9 cellular contexts compared by ENCODE assay signal in the genomic region with DNA sequence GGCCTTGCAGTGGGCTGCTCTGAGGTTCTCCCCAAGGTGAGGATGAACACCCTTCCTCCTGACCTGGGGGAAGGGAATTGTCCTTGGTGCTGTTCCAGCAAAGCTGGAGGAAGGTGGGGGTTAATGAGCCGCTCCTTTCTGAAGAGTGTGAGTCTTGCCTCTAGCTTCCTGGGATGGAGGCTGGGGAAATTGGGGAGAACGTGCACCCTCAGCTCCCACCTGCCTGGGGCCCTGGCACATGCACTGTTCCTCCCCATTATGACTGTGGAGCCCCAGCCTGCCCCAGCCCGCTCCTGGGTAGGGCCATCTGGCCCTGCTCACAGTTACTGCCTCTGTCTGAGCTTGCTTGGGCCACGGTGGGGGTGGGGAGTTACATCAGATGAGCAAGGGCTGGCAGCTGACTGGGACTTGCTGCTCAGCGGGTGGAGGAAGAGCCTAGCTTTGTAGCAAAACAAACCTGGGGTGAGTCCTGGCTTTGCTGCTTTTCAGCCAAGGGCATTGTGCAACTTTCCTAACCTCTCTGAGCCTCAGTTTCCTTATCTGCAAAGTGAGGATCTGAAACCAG. TPM values are rescaled to one million over a fixed set of nuclear protein-coding genes. Genes with fewer than 3 reads are reported as not detected.
DNase-seq lines count a peak whose midpoint lies in the region; ATAC-seq and TF ChIP-seq lines count a peak whose summit lies in the region.
"Had no signal": no experiment of that assay in that cellular context is flagged by ENCODE, and none has a peak within 500 bp of the region (broad histone marks: within the 10 kb centered on the region; RNA-seq: fewer than 3 reads in every experiment).

No MANE protein-coding gene starts in this region.

- no peaks in the 10 kb centered on the region for H3K27me3 Mint-ChIP-seq in central memory CD8-positive, alpha-beta T cell

- H3K4me3 ChIP-seq in H7 (ENCODE audit: insufficient read depth, low read depth, low read length) = no peak overlapping the region
- H3K4me3 ChIP-seq in lower leg skin (ENCODE audit: low read depth, poor library complexity, severe bottlenecking) = no peak overlapping the region
- no peak overlapping the region for H3K4me3 ChIP-seq in urinary bladder (ENCODE audit: low read depth, low read length)
- H3K4me3 ChIP-seq: right lobe of liver, SJSA1 had no signal

- no peaks in the 10 kb centered on the region for H3K9me3 Mint-ChIP-seq in central memory CD8-positive, alpha-beta T cell

- TF ChIP-seq CTCF in lower leg skin (IDR thresholded peaks at IDR 0.05) = no peak

- H3K36me3 ChIP-seq in H7 (replicated peaks; ENCODE audit: control insufficient read depth, insufficient read depth, low read length) (no peaks in the 10 kb centered on the region), urinary bladder (ENCODE audit: insufficient read depth) (no peaks in the 10 kb centered on the region)
- H3K36me3 ChIP-seq: right lobe of liver, SJSA1 had no signal

- ATAC-seq in central memory CD8-positive, alpha-beta T cell (replicated peaks; ENCODE audit: extremely low read depth, poor library complexity, severe bottlenecking) = no peak
- no peak for ATAC-seq in HG03565 (IDR thresholded peaks at IDR 0.05; ENCODE audit: unreplicated experiment)

- H3K27ac ChIP-seq in urinary bladder (ENCODE audit: low read depth) = peak overlapping the region; percentile 74
- H3K27ac ChIP-seq: right lobe of liver, SJSA1 had no signal

- H3K4me1 ChIP-seq in urinary bladder (ENCODE audit: insufficient read depth) = no peaks in the 10 kb centered on the region
- H3K4me1 ChIP-seq: right lobe of liver had no signal

- H3K36me3 Mint-ChIP-seq in central memory CD8-positive, alpha-beta T cell (ENCODE audit: insufficient read depth) = peaks cover 2% of the 10 kb centered on the region

- H3K27ac Mint-ChIP-seq in central memory CD8-positive, alpha-beta T cell (ENCODE audit: low read depth) = peak overlapping the region; percentile 65

- intact Hi-C loops in lower leg skin (cut with DNase I; ENCODE audit: low total_unique reads) = no loop called here

- H3K4me3 Mint-ChIP-seq in central memory CD8-positive, alpha-beta T cell = no peak overlapping the region

- TF ChIP-seq POLR2A in lower leg skin (IDR thresholded peaks at IDR 0.05) = no peak

- DNase-seq in H7 (peak; percentile 87), NCI-H526 (lab: John Stamatoyannopoulos, UW) (peak; percentile 28 to 69), lower leg skin (ENCODE audit: low spot score in 2 of 2) (peak; percentile 87 to 93), NCI-H1105 (lab: John Stamatoyannopoulos, UW) (no peak)
- no peak for DNase-seq in central memory CD8-positive, alpha-beta T cell (ENCODE audit: low spot score in 2 of 2)
- DNase-seq: right lobe of liver had no signal

- WGBS in lower leg skin, 2 donors = 21 to 40% methylated on average over 4 to 5 of the region's 5 CpGs
- WGBS in urinary bladder = 25% methylated on average over 5 of the region's 5 CpGs

- peaks cover 56% of the 10 kb centered on the region for H3K4me1 Mint-ChIP-seq in central memory CD8-positive, alpha-beta T cell

- no peaks in the 10 kb centered on the region for H3K27me3 ChIP-seq in H7 (ENCODE audit: control insufficient read depth, insufficient read depth, low read length)
- H3K27me3 ChIP-seq: right lobe of liver, SJSA1 had no signal

RNA-seq across cellular contexts. Expression of a gene that starts 11.1 kb away (rescaled TPM):
- total RNA-seq in H7 (2014; rRNA removed; shearing (Covaris generic)) = 0.14 and 0.18 TPM in 2 replicates
- total RNA-seq in lower leg skin (1,000 to 10,000 TPM in 1 of 4 donors, 100 to 1,000 TPM in 3; 413 to 1,865 (median 485) TPM), urinary bladder (5.4 TPM)
- polyA plus RNA-seq in urinary bladder = 5.0 TPM
- total RNA-seq: right lobe of liver, SJSA1 had no signal

RNA-seq across cellular contexts. Expression of a gene that starts 47.1 kb away (rescaled TPM):
- 24.6 and 31.8 TPM in 2 replicates for total RNA-seq in H7 (2014; rRNA removed; shearing (Covaris generic))
- 10 to 100 TPM; 35.1 to 90.4 (median 39.6) TPM for total RNA-seq in lower leg skin
- total RNA-seq in urinary bladder = 111 TPM
- polyA plus RNA-seq in urinary bladder = 488 TPM

Comparison
In these comparisons a context has a peak if more than half of its experiments do, and no peak if none do; other contexts are left out.
1. DNase-seq: peak in H7 (single experiment), NCI-H526 (2 of 2) and lower leg skin (2 of 2); none in central memory CD8-positive, alpha-beta T cell (0 of 2) and NCI-H1105 (single experiment).
2. RNA of a gene that starts 11.1 kb away (total RNA-seq): 413 to 1,865 TPM in lower leg skin; 5.4 TPM in urinary bladder (single experiment) and 0.14 to 0.18 TPM in H7; every median in the first group is over 10 times any median in the second.